In genomic region chr12:89977356-89978185, GRCh38 we compare ENCODE assay signal across 1 cellular context.
TF ChIP-seq lines count a peak whose summit lies in the region.

No MANE protein-coding gene starts in this region.

TF ChIP-seq in GM23338, 12 proteins besides CTCF, POLR2A, EP300 and RAD21 (continued from another document):
- TF ChIP-seq, protein P1, sequence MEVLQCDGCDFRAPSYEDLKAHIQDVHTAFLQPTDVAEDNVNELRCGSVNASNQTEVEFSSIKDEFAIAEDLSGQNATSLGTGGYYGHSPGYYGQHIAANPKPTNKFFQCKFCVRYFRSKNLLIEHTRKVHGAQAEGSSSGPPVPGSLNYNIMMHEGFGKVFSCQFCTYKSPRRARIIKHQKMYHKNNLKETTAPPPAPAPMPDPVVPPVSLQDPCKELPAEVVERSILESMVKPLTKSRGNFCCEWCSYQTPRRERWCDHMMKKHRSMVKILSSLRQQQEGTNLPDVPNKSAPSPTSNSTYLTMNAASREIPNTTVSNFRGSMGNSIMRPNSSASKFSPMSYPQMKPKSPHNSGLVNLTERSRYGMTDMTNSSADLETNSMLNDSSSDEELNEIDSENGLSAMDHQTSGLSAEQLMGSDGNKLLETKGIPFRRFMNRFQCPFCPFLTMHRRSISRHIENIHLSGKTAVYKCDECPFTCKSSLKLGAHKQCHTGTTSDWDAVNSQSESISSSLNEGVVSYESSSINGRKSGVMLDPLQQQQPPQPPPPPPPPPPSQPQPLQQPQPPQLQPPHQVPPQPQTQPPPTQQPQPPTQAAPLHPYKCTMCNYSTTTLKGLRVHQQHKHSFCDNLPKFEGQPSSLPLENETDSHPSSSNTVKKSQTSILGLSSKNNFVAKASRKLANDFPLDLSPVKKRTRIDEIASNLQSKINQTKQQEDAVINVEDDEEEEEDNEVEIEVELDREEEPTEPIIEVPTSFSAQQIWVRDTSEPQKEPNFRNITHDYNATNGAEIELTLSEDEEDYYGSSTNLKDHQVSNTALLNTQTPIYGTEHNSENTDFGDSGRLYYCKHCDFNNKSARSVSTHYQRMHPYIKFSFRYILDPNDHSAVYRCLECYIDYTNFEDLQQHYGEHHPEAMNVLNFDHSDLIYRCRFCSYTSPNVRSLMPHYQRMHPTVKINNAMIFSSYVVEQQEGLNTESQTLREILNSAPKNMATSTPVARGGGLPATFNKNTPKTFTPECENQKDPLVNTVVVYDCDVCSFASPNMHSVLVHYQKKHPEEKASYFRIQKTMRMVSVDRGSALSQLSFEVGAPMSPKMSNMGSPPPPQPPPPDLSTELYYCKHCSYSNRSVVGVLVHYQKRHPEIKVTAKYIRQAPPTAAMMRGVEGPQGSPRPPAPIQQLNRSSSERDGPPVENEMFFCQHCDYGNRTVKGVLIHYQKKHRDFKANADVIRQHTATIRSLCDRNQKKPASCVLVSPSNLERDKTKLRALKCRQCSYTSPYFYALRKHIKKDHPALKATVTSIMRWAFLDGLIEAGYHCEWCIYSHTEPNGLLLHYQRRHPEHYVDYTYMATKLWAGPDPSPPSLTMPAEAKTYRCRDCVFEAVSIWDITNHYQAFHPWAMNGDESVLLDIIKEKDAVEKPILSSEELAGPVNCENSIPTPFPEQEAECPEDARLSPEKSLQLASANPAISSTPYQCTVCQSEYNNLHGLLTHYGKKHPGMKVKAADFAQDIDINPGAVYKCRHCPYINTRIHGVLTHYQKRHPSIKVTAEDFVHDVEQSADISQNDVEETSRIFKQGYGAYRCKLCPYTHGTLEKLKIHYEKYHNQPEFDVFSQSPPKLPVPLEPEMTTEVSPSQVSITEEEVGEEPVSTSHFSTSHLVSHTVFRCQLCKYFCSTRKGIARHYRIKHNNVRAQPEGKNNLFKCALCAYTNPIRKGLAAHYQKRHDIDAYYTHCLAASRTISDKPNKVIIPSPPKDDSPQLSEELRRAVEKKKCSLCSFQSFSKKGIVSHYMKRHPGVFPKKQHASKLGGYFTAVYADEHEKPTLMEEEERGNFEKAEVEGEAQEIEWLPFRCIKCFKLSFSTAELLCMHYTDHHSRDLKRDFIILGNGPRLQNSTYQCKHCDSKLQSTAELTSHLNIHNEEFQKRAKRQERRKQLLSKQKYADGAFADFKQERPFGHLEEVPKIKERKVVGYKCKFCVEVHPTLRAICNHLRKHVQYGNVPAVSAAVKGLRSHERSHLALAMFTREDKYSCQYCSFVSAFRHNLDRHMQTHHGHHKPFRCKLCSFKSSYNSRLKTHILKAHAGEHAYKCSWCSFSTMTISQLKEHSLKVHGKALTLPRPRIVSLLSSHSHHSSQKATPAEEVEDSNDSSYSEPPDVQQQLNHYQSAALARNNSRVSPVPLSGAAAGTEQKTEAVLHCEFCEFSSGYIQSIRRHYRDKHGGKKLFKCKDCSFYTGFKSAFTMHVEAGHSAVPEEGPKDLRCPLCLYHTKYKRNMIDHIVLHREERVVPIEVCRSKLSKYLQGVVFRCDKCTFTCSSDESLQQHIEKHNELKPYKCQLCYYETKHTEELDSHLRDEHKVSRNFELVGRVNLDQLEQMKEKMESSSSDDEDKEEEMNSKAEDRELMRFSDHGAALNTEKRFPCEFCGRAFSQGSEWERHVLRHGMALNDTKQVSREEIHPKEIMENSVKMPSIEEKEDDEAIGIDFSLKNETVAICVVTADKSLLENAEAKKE (CRISPR knock-in tag; IDR thresholded peaks at IDR 0.05) = no peak
- TF ChIP-seq EZH2phosphoT487 (IDR thresholded peaks at IDR 0.05; ENCODE audit: unreplicated experiment) = no peak
